In genomic region chr7:4561775-4562174, GRCh38 we compare ENCODE assay signal across 1 cellular context.
TF ChIP-seq lines count a peak whose summit lies in the region.

No MANE protein-coding gene starts in this region.

TF ChIP-seq in SK-N-SH, 30 proteins besides CTCF, POLR2A, EP300 and RAD21 (continued from another document):
- TF ChIP-seq ZBTB33 (IDR thresholded peaks at IDR 0.05; ENCODE audit: borderline replicate concordance, low read depth) (no peak), IRF3 (IDR thresholded peaks at IDR 0.05; ENCODE audit: low read depth, low read length) (no peak), REST (IDR thresholded peaks at IDR 0.05; ENCODE audit: low read depth, low read length) (no peak), FOXM1 (IDR thresholded peaks at IDR 0.05; ENCODE audit: low read depth) (no peak), TAF1 (IDR thresholded peaks at IDR 0.05; ENCODE audit: borderline replicate concordance, low read depth, low read length) (no peak), USF1 (IDR thresholded peaks at IDR 0.05; ENCODE audit: borderline replicate concordance, low read depth) (no peak), NRF1 (IDR thresholded peaks at IDR 0.05; ENCODE audit: low read depth, low read length) (no peak), TEAD4 (IDR thresholded peaks at IDR 0.05; ENCODE audit: borderline replicate concordance, insufficient read depth) (no peak), ELF1 (IDR thresholded peaks at IDR 0.05) (no peak), POLR2AphosphoS5 (IDR thresholded peaks at IDR 0.05; ENCODE audit: low read depth, low read length) (no peak)
